Comparison of ENCODE assay signal across 8 cellular contexts in the genomic region with DNA sequence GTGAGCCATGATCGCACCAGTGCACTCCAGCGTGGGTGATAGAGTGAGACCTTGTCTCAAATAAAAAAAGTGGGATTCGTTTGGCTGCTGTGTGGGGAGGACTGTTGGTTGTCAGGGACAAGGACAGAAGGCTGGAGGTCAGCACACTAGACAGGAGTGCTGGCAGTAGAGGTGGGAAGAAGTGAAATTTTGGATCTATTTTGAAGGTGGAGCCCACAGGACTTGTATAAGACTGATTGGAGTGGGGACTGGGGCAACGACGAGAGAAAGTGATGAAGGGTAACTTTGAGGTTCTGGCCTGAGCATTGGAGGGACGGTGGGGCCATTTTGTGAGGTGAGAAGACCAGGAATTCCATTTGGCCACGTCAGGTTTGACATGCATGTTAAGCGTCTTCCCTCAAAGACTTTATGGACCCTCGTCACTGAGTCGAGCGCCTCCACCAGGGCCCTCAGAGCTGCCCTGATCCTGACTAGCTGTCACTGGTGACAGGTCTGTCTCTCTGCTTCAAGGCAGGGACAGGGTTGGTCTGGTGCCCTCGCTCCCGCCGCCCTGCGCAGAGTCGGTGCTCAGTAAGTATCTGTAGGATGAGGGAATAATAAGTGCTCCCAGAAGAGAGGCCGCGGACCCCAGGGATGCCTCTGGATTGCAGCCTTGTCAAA. TPM values are rescaled to one million over a fixed set of nuclear protein-coding genes. Genes with fewer than 3 reads are reported as not detected.
DNase-seq lines count a peak whose midpoint lies in the region; ATAC-seq and TF ChIP-seq lines count a peak whose summit lies in the region.

No MANE protein-coding gene starts in this region.

- ATAC-seq in Right ventricle myocardium inferior (no peak), esophagus mucosa (peak; percentile 16)

- WGBS in SK-N-SH (ENCODE audit: low lambda C conversion rate): 17% methylated on average over 18 of the region's 18 CpGs

- H3K27me3 ChIP-seq in cardiac muscle cell (no peaks in the 10 kb centered on the region), SK-N-SH (ENCODE audit: insufficient read depth) (peaks cover 7% of the 10 kb centered on the region; the same call in 1 of the 2 replicates)

- peak overlapping the region; percentile 97 for H3K4me3 Mint-ChIP-seq in osteocyte (ENCODE audit: unreplicated experiment)

- no peak for TF ChIP-seq RAD21 in SK-N-SH (IDR thresholded peaks at IDR 0.05; ENCODE audit: low read length)

- H3K79me2 ChIP-seq in SK-N-SH (ENCODE audit: insufficient read depth): peaks cover 38% of the 10 kb centered on the region

- peaks cover 5% of the 10 kb centered on the region for H3K36me3 Mint-ChIP-seq in osteocyte (ENCODE audit: unreplicated experiment)

- peak in 1 of 2 experiments; percentile 2; a peak in 1 of 4 replicates for TF ChIP-seq EP300 in SK-N-SH (IDR thresholded peaks at IDR 0.05; ENCODE audit: borderline replicate concordance in 1 of 2, low read depth in 1 of 2, low read length in 1 of 2)

- CTCF ChIA-PET in SK-N-SH (lab: Yijun Ruan, JAX): no interaction called here

- no peaks in the 10 kb centered on the region for H4K20me1 ChIP-seq in SK-N-SH (ENCODE audit: insufficient read depth)

- H3K9me2 ChIP-seq in SK-N-SH: no peaks in the 10 kb centered on the region

- H2AFZ ChIP-seq in SK-N-SH (ENCODE audit: low read depth): peak overlapping the region; percentile 69; the same call in 1 of the 2 replicates

- DNase-seq in cardiac muscle cell (ENCODE audit: low read depth in 1 of 2, low spot score in 1 of 2) (no peak), Right ventricle myocardium inferior (ENCODE audit: missing footprints) (no peak), SK-N-SH (no peak), osteocyte (ENCODE audit: extremely low spot score, unreplicated experiment) (no peak), NCI-H187 (lab: John Stamatoyannopoulos, UW) (no peak), NCI-H524 treated with DMSO at 0.1 percent for 48 hours (lab: John Stamatoyannopoulos, UW) (no peak), NCI-H2227 (lab: John Stamatoyannopoulos, UW; ENCODE audit: unreplicated experiment) (no peak)

- POLR2A ChIA-PET in SK-N-SH (lab: Yijun Ruan, JAX): no interaction called here

- no peaks in the 10 kb centered on the region for H3F3A ChIP-seq in SK-N-SH (replicated peaks; ENCODE audit: insufficient read depth)

- H3K27ac Mint-ChIP-seq in osteocyte (ENCODE audit: unreplicated experiment): peak overlapping the region; percentile 93

- H3K27me3 Mint-ChIP-seq in osteocyte (ENCODE audit: unreplicated experiment): no peaks in the 10 kb centered on the region

- H3K4me1 ChIP-seq in cardiac muscle cell (ENCODE audit: low read depth) (no peaks in the 10 kb centered on the region), SK-N-SH (ENCODE audit: control insufficient read depth in 1 of 2, insufficient read depth in 2 of 2, low read depth in 1 of 2, low read length in 1 of 2) (peaks cover 0 to 12% of the 10 kb centered on the region in 2 experiments; a peak in 2 of 4 replicates)

- no peaks in the 10 kb centered on the region for H3K36me3 ChIP-seq in cardiac muscle cell
- peaks cover 6 to 17% of the 10 kb centered on the region in 2 experiments for H3K36me3 ChIP-seq in SK-N-SH (replicated peaks in 1 of 2; ENCODE audit: control insufficient read depth in 1 of 2, insufficient read depth in 2 of 2, low read length in 1 of 2)

- H3K9ac ChIP-seq in SK-N-SH: peak overlapping the region; percentile 73

- H3K4me2 ChIP-seq in SK-N-SH: peak overlapping the region; percentile 91

- H3K9me3 ChIP-seq in cardiac muscle cell (ENCODE audit: low read depth) (no peaks in the 10 kb centered on the region), SK-N-SH (no peaks in the 10 kb centered on the region)

- H3K4me3 ChIP-seq in cardiac muscle cell (peak overlapping the region; percentile 68), SK-N-SH (ENCODE audit: low read depth in 2 of 2, low read length in 1 of 2) (peak overlapping the region; percentile 71 to 89)

- TF ChIP-seq CTCF in cardiac muscle cell (IDR thresholded peaks at IDR 0.05; ENCODE audit: low read depth, low read length) (no peak), SK-N-SH (IDR thresholded peaks at IDR 0.05) (peak; percentile 13; the same call in 1 of the 2 replicates), osteocyte (IDR thresholded peaks at IDR 0.05) (no peak)

- no peaks in the 10 kb centered on the region for H3K9me3 Mint-ChIP-seq in osteocyte (ENCODE audit: unreplicated experiment)

- intact Hi-C loops in Right ventricle myocardium inferior (cut with DNase I): no loop called here

- H3K27ac ChIP-seq in cardiac muscle cell (peak overlapping the region; percentile 32), SK-N-SH (ENCODE audit: low read depth in 2 of 2, low read length in 1 of 2) (peak overlapping the region; percentile 46 to 68)

- H3K4me1 Mint-ChIP-seq in osteocyte (ENCODE audit: unreplicated experiment): peaks cover 18% of the 10 kb centered on the region

TF ChIP-seq in SK-N-SH, 30 proteins besides CTCF, POLR2A, EP300 and RAD21:
- TF ChIP-seq, protein P1, sequence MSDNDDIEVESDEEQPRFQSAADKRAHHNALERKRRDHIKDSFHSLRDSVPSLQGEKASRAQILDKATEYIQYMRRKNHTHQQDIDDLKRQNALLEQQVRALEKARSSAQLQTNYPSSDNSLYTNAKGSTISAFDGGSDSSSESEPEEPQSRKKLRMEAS (IDR thresholded peaks at IDR 0.05; ENCODE audit: low read depth): no peak
- TF ChIP-seq, protein P2, sequence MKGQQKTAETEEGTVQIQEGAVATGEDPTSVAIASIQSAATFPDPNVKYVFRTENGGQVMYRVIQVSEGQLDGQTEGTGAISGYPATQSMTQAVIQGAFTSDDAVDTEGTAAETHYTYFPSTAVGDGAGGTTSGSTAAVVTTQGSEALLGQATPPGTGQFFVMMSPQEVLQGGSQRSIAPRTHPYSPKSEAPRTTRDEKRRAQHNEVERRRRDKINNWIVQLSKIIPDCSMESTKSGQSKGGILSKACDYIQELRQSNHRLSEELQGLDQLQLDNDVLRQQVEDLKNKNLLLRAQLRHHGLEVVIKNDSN (IDR thresholded peaks at IDR 0.05; ENCODE audit: borderline replicate concordance, low read depth): no peak
- TF ChIP-seq POLR2AphosphoS5 (IDR thresholded peaks at IDR 0.05; ENCODE audit: low read depth, low read length) (no peak), RXRA (IDR thresholded peaks at IDR 0.05; ENCODE audit: borderline replicate concordance, low read depth) (no peak)

RNA-seq across cellular contexts. Expression of gene CTU1, which starts 0.7 kb away (rescaled TPM):
- total RNA-seq in cardiac muscle cell: 13.5 and 13.8 TPM in 2 replicates
- polyA plus RNA-seq in cardiac muscle cell: 9.4 and 15.6 TPM in 2 replicates
- 5.2 TPM for total RNA-seq in Right ventricle myocardium inferior
- 7.2 and 8.8 TPM in 2 replicates for polyA plus RNA-seq in SK-N-SH (2012; rRNA removed)
- polyA plus RNA-seq in SK-N-SH (2012; cell fraction: cytosol; rRNA removed): 3.3 and 5.7 TPM in 2 replicates
- 17.0 and 23.2 TPM in 2 replicates for polyA plus RNA-seq in SK-N-SH (2012; cell fraction: nucleus; rRNA removed)
- total RNA-seq in esophagus mucosa: 5.3 TPM
- total RNA-seq in osteocyte: 5.6 and 6.5 TPM in 2 replicates

RNA-seq across cellular contexts. Expression of gene SIGLEC9, which starts 17.2 kb away (rescaled TPM):
- total RNA-seq in cardiac muscle cell (not detected in 2 replicates), Right ventricle myocardium inferior (2.9 TPM), esophagus mucosa (0.48 TPM), osteocyte (not detected in 2 replicates)
- polyA plus RNA-seq in cardiac muscle cell (not detected in 2 replicates), SK-N-SH (2012; rRNA removed) (not detected in 2 replicates)
- 0.01 TPM in 2 replicates for polyA plus RNA-seq in SK-N-SH (2012; cell fraction: cytosol; rRNA removed)
- not detected in 2 replicates for polyA plus RNA-seq in SK-N-SH (2012; cell fraction: nucleus; rRNA removed)

RNA-seq across cellular contexts. Expression of gene KLK14, which starts 24.8 kb away (rescaled TPM):
- total RNA-seq in cardiac muscle cell: 0.24 TPM in 1 of 2 replicates, not detected in the other
- polyA plus RNA-seq in cardiac muscle cell: 0.75 TPM in 1 of 2 replicates, not detected in the other
- 2.8 TPM for total RNA-seq in Right ventricle myocardium inferior
- 0.19 and 0.26 TPM in 2 replicates for polyA plus RNA-seq in SK-N-SH (2012; rRNA removed)
- polyA plus RNA-seq in SK-N-SH (2012; cell fraction: cytosol; rRNA removed): 0.04 TPM in 1 of 2 replicates, not detected in the other
- 1.5 and 1.8 TPM in 2 replicates for polyA plus RNA-seq in SK-N-SH (2012; cell fraction: nucleus; rRNA removed)
- 0.68 TPM for total RNA-seq in esophagus mucosa
- total RNA-seq in osteocyte: not detected in 2 replicates

RNA-seq across cellular contexts. Expression of gene SIGLEC7, which starts 34.6 kb away (rescaled TPM):
- total RNA-seq in cardiac muscle cell (not detected in 2 replicates), Right ventricle myocardium inferior (0.87 TPM), esophagus mucosa (0.44 TPM), osteocyte (not detected in 2 replicates)
- polyA plus RNA-seq in cardiac muscle cell (not detected in 2 replicates), SK-N-SH (2012; rRNA removed) (not detected in 2 replicates)
- polyA plus RNA-seq in SK-N-SH (2012; cell fraction: cytosol; rRNA removed): not detected in 2 replicates
- not detected in 2 replicates for polyA plus RNA-seq in SK-N-SH (2012; cell fraction: nucleus; rRNA removed)

RNA-seq across cellular contexts. Expression of gene KLK13, which starts 42.6 kb away (rescaled TPM):
- total RNA-seq in cardiac muscle cell (0.45 TPM in 1 of 2 replicates, not detected in the other), Right ventricle myocardium inferior (not detected), esophagus mucosa (1,054 TPM), osteocyte (not detected in 2 replicates)
- polyA plus RNA-seq in cardiac muscle cell (not detected in 2 replicates), SK-N-SH (2012; rRNA removed) (not detected in 2 replicates)
- not detected in 2 replicates for polyA plus RNA-seq in SK-N-SH (2012; cell fraction: cytosol; rRNA removed)
- polyA plus RNA-seq in SK-N-SH (2012; cell fraction: nucleus; rRNA removed): not detected in 2 replicates
